In the genomic region with DNA sequence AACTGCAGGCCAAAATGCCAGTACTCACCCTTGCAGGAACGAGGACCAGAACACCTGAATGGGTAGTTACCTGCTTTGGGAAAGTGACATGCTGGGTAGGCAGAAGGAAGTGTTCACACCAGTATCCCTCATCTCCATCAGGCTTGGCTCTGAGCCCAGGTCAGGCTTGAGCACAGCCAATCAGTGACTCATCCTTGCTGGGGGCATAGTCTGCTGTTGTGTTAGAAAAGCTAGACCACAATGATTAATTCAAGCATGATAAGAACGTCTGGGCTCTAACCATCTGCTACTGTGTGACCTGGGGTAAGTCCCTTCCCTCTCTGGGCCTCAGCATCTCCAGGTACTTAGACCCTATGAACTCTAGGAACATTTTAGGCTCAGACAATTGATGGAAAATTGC, we compare ENCODE assay signal across 8 cellular contexts.
A peak's percentile ranks its signal among the peaks of the same experiment; 100 is the strongest.
DNase-seq lines count a peak whose midpoint lies in the region; ATAC-seq lines count a peak whose summit lies in the region.

No MANE protein-coding gene starts in this region.

- H3K14ac ChIP-seq in trophoblast cell (ENCODE audit: low read length) = no peak overlapping the region

- no peak overlapping the region for H3K18ac ChIP-seq in trophoblast cell (ENCODE audit: low read length)

- H3K36me3 ChIP-seq in trophoblast cell (ENCODE audit: control insufficient read depth in 1 of 2, insufficient read depth in 2 of 2, low read length in 2 of 2) = no peaks in the 10 kb centered on the region
- no peaks in the 10 kb centered on the region for H3K36me3 ChIP-seq in Karpas-422 (ENCODE audit: insufficient read depth, low read length)

- H3K9me2 ChIP-seq in Karpas-422 (replicated peaks; ENCODE audit: insufficient read depth, low read length) = no peaks in the 10 kb centered on the region

- H4K20me1 ChIP-seq in Karpas-422 (ENCODE audit: insufficient read depth, low read depth, low read length) = no peaks in the 10 kb centered on the region

- no peak overlapping the region for H3K4me2 ChIP-seq in trophoblast cell (ENCODE audit: low read length)
- H3K4me2 ChIP-seq in Karpas-422 (ENCODE audit: low read depth, low read length, poor library complexity, severe bottlenecking) = no peak overlapping the region

- H3K9me3 ChIP-seq in trophoblast cell (ENCODE audit: insufficient read depth, low read depth, low read length) = no peaks in the 10 kb centered on the region
- peaks cover 9% of the 10 kb centered on the region for H3K9me3 ChIP-seq in Karpas-422 (ENCODE audit: low read length)

- H4K91ac ChIP-seq in trophoblast cell (ENCODE audit: low read depth, low read length) = no peak overlapping the region

- H2BK5ac ChIP-seq in trophoblast cell (ENCODE audit: low read depth, low read length, poor library complexity) = no peak overlapping the region

- peak; percentile 98 for DNase-seq in EH (ENCODE audit: low read depth)
- DNase-seq in NCI-H524 (lab: John Stamatoyannopoulos, UW) = peak; percentile 47 to 71
- DNase-seq in trophoblast cell = peak; percentile 46 to 58
- no peak for DNase-seq in T-helper 9 cell
- DNase-seq in activated CD4-positive, alpha-beta T cell treated with anti-CD3 and anti-CD28 coated beads, Interleukin-2, amount 50 U/mL, for 1 hour = no peak
- DNase-seq in Karpas-422 = no peak

- H2AFZ ChIP-seq in trophoblast cell (ENCODE audit: insufficient read depth, low read length, poor library complexity) (no peak overlapping the region), Karpas-422 (ENCODE audit: low read length) (no peak overlapping the region)

- H3K4me3 ChIP-seq in trophoblast cell (ENCODE audit: low read depth, low read length) (no peak overlapping the region), Karpas-422 (ENCODE audit: low read length) (no peak overlapping the region)

- ATAC-seq in esophagus mucosa (peak; percentile 57), GM19455 (IDR thresholded peaks at IDR 0.05; ENCODE audit: unreplicated experiment) (no peak)

- no peak overlapping the region for H3K27ac ChIP-seq in trophoblast cell (ENCODE audit: low read depth, low read length)
- H3K27ac ChIP-seq in Karpas-422 (ENCODE audit: low read length) = no peak overlapping the region

- H4K12ac ChIP-seq in trophoblast cell (ENCODE audit: low read depth, low read length) = no peak overlapping the region

- no peak overlapping the region for H2BK120ac ChIP-seq in trophoblast cell (ENCODE audit: insufficient read depth, low read length, poor library complexity)

- no peak overlapping the region for H3K4ac ChIP-seq in trophoblast cell (ENCODE audit: low read depth, low read length)

- H3K23ac ChIP-seq in trophoblast cell (ENCODE audit: low read length) = no peak overlapping the region

- no peak overlapping the region for H2BK12ac ChIP-seq in trophoblast cell (ENCODE audit: low read length)

- no peak overlapping the region for H3K9ac ChIP-seq in trophoblast cell (ENCODE audit: low read length)
- H3K9ac ChIP-seq in Karpas-422 (ENCODE audit: low read length) = no peak overlapping the region

- no peak overlapping the region for H4K8ac ChIP-seq in trophoblast cell (ENCODE audit: low read depth, low read length)

- H3K27me3 ChIP-seq in trophoblast cell (ENCODE audit: insufficient read depth, low read length) = no peaks in the 10 kb centered on the region
- no peaks in the 10 kb centered on the region for H3K27me3 ChIP-seq in Karpas-422 (ENCODE audit: low read length)

- H3K4me1 ChIP-seq in trophoblast cell (ENCODE audit: control insufficient read depth in 1 of 2, insufficient read depth in 2 of 2, low read length in 2 of 2) = peaks cover 13 to 24% of the 10 kb centered on the region in 2 experiments
- no peaks in the 10 kb centered on the region for H3K4me1 ChIP-seq in Karpas-422 (ENCODE audit: low read length)

- no CpG with 5 or more reads among the region's 2 CpGs for WGBS in trophoblast cell (ENCODE audit: extremely low coverage, insufficient coverage, insufficient read length)

- peaks cover 14% of the 10 kb centered on the region for H3K79me1 ChIP-seq in trophoblast cell (ENCODE audit: low read length)

- H3K79me2 ChIP-seq in trophoblast cell (ENCODE audit: control insufficient read depth, insufficient read depth, low read length, poor library complexity) = peaks cover 2% of the 10 kb centered on the region
- no peaks in the 10 kb centered on the region for H3K79me2 ChIP-seq in Karpas-422 (ENCODE audit: low read length)

- no peak overlapping the region for H2AK5ac ChIP-seq in trophoblast cell (ENCODE audit: low read length)

Comparison
In these comparisons a context has a peak if more than half of its experiments do, and no peak if none do; other contexts are left out.
1. DNase-seq: peak in EH (single experiment), NCI-H524 (2 of 2) and trophoblast cell (2 of 2); none in T-helper 9 cell (single experiment), activated CD4-positive, alpha-beta T cell treated with anti-CD3 and anti-CD28 coated beads, Interleukin-2, amount 50 U/mL, for 1 hour (single experiment) and Karpas-422 (single experiment).